ENCODE assay signal across 1 cellular context in genomic region chr5:43041669-43042175, GRCh38.
TF ChIP-seq lines count a peak whose summit lies in the region.

No MANE protein-coding gene starts in this region.

TF ChIP-seq in K562, 482 proteins besides CTCF, POLR2A, EP300 and RAD21 (continues in another document):
- TF ChIP-seq HMGXB4 (CRISPR knock-in tag; IDR thresholded peaks at IDR 0.05) = 0 out of 2 replicates have a peak, but pooled peaks have one; percentile 5
- TF ChIP-seq ZBTB7A (IDR thresholded peaks at IDR 0.05; ENCODE audit: borderline replicate concordance, control insufficient read depth, low read depth, low read length) = peak; percentile 42; the same call in 1 of the 2 replicates
- peak; percentile 78; the same call in 1 of the 2 replicates for TF ChIP-seq CEBPB (tag; IDR thresholded peaks at IDR 0.05)
- peak; percentile 90; the same call in 1 of the 2 replicates for TF ChIP-seq RBFOX2 (IDR thresholded peaks at IDR 0.05; ENCODE audit: low read depth, low read length)
- no peak for TF ChIP-seq CCAR2 (IDR thresholded peaks at IDR 0.05; ENCODE audit: low read depth, low read length)
- peak; percentile 67 to 96 for TF ChIP-seq UBTF (IDR thresholded peaks at IDR 0.05; ENCODE audit: borderline replicate concordance in 1 of 2, low read depth in 2 of 2, low read length in 2 of 2)
- no peak for TF ChIP-seq NELFE (IDR thresholded peaks at IDR 0.05; ENCODE audit: insufficient read depth, insufficient read length)
- TF ChIP-seq ZNF449 (CRISPR knock-in tag; IDR thresholded peaks at IDR 0.05) = 0 out of 2 replicates have a peak, but pooled peaks have one; percentile 26
- no peak for TF ChIP-seq BMI1 (IDR thresholded peaks at IDR 0.05; ENCODE audit: low read length)
- no peak for TF ChIP-seq STAG1 (CRISPR knock-in tag; IDR thresholded peaks at IDR 0.05; ENCODE audit: borderline replicate concordance)
- no peak for TF ChIP-seq ZKSCAN3 (CRISPR knock-in tag; IDR thresholded peaks at IDR 0.05)
- peak; percentile 9 for TF ChIP-seq ZNF280A (IDR thresholded peaks at IDR 0.05; ENCODE audit: low read depth, partially characterized antibody)
- TF ChIP-seq AFF1 (IDR thresholded peaks at IDR 0.05; ENCODE audit: low read depth in 1 of 2, partially characterized antibody in 2 of 2) = peak in 1 of 2 experiments; percentile 70
- TF ChIP-seq NKRF (IDR thresholded peaks at IDR 0.05; ENCODE audit: borderline replicate concordance) = 0 out of 2 replicates have a peak, but pooled peaks have one; percentile 18
- TF ChIP-seq PHB (CRISPR knock-in tag; IDR thresholded peaks at IDR 0.05) = 0 out of 2 replicates have a peak, but pooled peaks have one; percentile 23
- TF ChIP-seq SAFB (IDR thresholded peaks at IDR 0.05; ENCODE audit: borderline replicate concordance, low read depth, low read length) = peak; percentile 33; the same call in 1 of the 2 replicates
- TF ChIP-seq CEBPG (CRISPR knock-in tag; IDR thresholded peaks at IDR 0.05) = no peak
- TF ChIP-seq CEBPG (tag; conservative IDR thresholded peaks at IDR 0.05 in 1 of 2, IDR thresholded peaks at IDR 0.05 in 1 of 2) = peak in 1 of 2 experiments; percentile 31; a peak in 1 of 4 replicates
- TF ChIP-seq PRDM10 (IDR thresholded peaks at IDR 0.05; ENCODE audit: partially characterized antibody) = peak; percentile 47
- TF ChIP-seq DPF2 (IDR thresholded peaks at IDR 0.05) = 0 out of 2 replicates have a peak, but pooled peaks have one; percentile 36
- TF ChIP-seq HOMEZ (CRISPR knock-in tag; IDR thresholded peaks at IDR 0.05) = 0 out of 2 replicates have a peak, but pooled peaks have one; percentile 9
- no peak for TF ChIP-seq NR4A1 (CRISPR knock-in tag; IDR thresholded peaks at IDR 0.05)
- 0 out of 2 replicates have a peak, but pooled peaks have one; percentile 21 for TF ChIP-seq NR4A1 (tag; IDR thresholded peaks at IDR 0.05)
- peak; percentile 34; the same call in 1 of the 2 replicates for TF ChIP-seq TAF7 (tag; IDR thresholded peaks at IDR 0.05)
- TF ChIP-seq ZBTB2 (IDR thresholded peaks at IDR 0.05) = peak; percentile 84
- 0 out of 2 replicates have a peak, but pooled peaks have one; percentile 26 for TF ChIP-seq FOXO4 (CRISPR knock-in tag; IDR thresholded peaks at IDR 0.05)
- peak; percentile 5; the same call in 1 of the 2 replicates for TF ChIP-seq MTA2 (IDR thresholded peaks at IDR 0.05; ENCODE audit: low read depth)
